In the genomic region with DNA sequence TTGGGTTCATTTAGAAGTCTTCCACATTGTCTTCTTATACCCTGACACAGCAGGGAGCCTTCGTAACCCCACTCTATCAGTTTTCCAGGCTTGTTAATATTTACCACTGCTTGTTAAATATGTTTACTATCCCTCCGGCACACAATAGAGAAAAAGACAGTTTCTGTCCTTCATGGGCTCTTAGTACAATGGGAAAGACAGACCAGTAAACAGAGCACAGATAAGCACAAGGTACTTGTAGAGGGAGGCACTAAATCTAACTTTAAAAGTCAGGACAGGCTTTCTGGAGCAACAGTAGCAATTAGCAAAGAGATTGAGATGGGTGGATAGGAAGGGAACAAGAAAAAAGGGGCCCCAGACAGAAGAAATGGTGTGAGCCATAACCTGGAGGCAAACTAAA, we compare ENCODE assay signal across 20 cellular contexts.
DNase-seq lines count a peak whose midpoint lies in the region; ATAC-seq lines count a peak whose summit lies in the region.
"Had no signal": no experiment of that assay in that cellular context is flagged by ENCODE, and none has a peak within 500 bp of the region (broad histone marks: within the 10 kb centered on the region; RNA-seq: fewer than 3 reads in every experiment).

No MANE protein-coding gene starts in this region.

- H3K27me3 ChIP-seq in ACC112 (ENCODE audit: insufficient read depth, low read length) = no peaks in the 10 kb centered on the region
- no peaks in the 10 kb centered on the region for H3K27me3 ChIP-seq in mesendoderm (ENCODE audit: insufficient read depth, low read length, poor library complexity)

- no peak overlapping the region for H3K9ac ChIP-seq in mesendoderm (ENCODE audit: low read length)

- CTCF ChIA-PET in activated CD8-positive, alpha-beta memory T cell treated with anti-CD3 and anti-CD28 coated beads, Interleukin-2, amount 10 ng/mL, durations not matched to agents 7 days and 5 days (lab: Charles Lee) = no interaction called here

- H3K56ac ChIP-seq in mesendoderm (ENCODE audit: low read length) = no peak overlapping the region

- H2BK15ac ChIP-seq in mesendoderm (replicated peaks; ENCODE audit: low read depth) = no peak overlapping the region

- no peak overlapping the region for H3K18ac ChIP-seq in mesendoderm (ENCODE audit: low read length)

- H3K79me2 ChIP-seq in ACC112 (ENCODE audit: control insufficient read depth, insufficient read depth, low read length, unreplicated experiment) = no peaks in the 10 kb centered on the region
- no peaks in the 10 kb centered on the region for H3K79me2 ChIP-seq in mesendoderm (ENCODE audit: control insufficient read depth, insufficient read depth, low read length)

- no peaks in the 10 kb centered on the region for H3K36me3 Mint-ChIP-seq in activated CD8-positive, alpha-beta memory T cell treated with anti-CD3 and anti-CD28 coated beads, Interleukin-2, amount 10 ng/mL, durations not matched to agents 7 days and 5 days
- no peaks in the 10 kb centered on the region for H3K36me3 Mint-ChIP-seq in activated T-helper 17 cell treated with anti-CD3 and anti-CD28 coated beads, Interleukin-2, amount 50 U/mL, for 72 hours (ENCODE audit: low read depth)

- no peak overlapping the region for H4K8ac ChIP-seq in mesendoderm (ENCODE audit: low read depth, low read length)

- no peaks in the 10 kb centered on the region for H3K79me1 ChIP-seq in mesendoderm (ENCODE audit: low read length)

- no peak overlapping the region for H3K23ac ChIP-seq in mesendoderm (ENCODE audit: low read length)

- no peak overlapping the region for H3K4me3 ChIP-seq in ACC112 (ENCODE audit: low read depth, low read length)
- no peak overlapping the region for H3K4me3 ChIP-seq in mesendoderm (ENCODE audit: low read length)
- H3K4me3 ChIP-seq: GM12878 had no signal

- H3K36me3 ChIP-seq in ACC112 (ENCODE audit: insufficient read depth, low read length) (no peaks in the 10 kb centered on the region), mesendoderm (ENCODE audit: control insufficient read depth, insufficient read depth, low read length) (no peaks in the 10 kb centered on the region)

- H3K4me2 ChIP-seq in mesendoderm (ENCODE audit: low read length) = no peak overlapping the region

- peak overlapping the region; percentile 24 for H2AFZ ChIP-seq in ACC112 (ENCODE audit: low read length, unreplicated experiment)

- no peak overlapping the region for H2AK5ac ChIP-seq in mesendoderm (ENCODE audit: low read length)

- H4K5ac ChIP-seq in mesendoderm (ENCODE audit: low read length) = no peak overlapping the region

- peaks cover 6% of the 10 kb centered on the region for H3K4me1 ChIP-seq in ACC112 (ENCODE audit: control insufficient read depth, insufficient read depth, low read length, unreplicated experiment)
- no peaks in the 10 kb centered on the region for H3K4me1 ChIP-seq in mesendoderm (ENCODE audit: control insufficient read depth, low read depth, low read length)

- no peak for ATAC-seq in activated CD8-positive, alpha-beta memory T cell treated with anti-CD3 and anti-CD28 coated beads, Interleukin-2, amount 10 ng/mL, durations not matched to agents 7 days and 5 days
- no peak for ATAC-seq in activated T-helper 17 cell treated with anti-CD3 and anti-CD28 coated beads, Interleukin-2, amount 50 U/mL, for 72 hours (replicated peaks)
- ATAC-seq: GM12878, PC-3 had no signal

- WGBS in mesendoderm (ENCODE audit: extremely low coverage, insufficient coverage, low lambda C conversion rate) = no CpG with 5 or more reads among the region's 2 CpGs

- H2BK120ac ChIP-seq in mesendoderm (ENCODE audit: low read depth, low read length) = no peak overlapping the region

- no peak overlapping the region for H3K4ac ChIP-seq in mesendoderm (ENCODE audit: low read depth, low read length)

- DNase-seq in DMS53 (lab: John Stamatoyannopoulos, UW) = peak; percentile 59
- DNase-seq in NCI-H1930 (lab: John Stamatoyannopoulos, UW) = peak; percentile 87 to 88
- DNase-seq in mesendoderm = peak; percentile 65
- no peak for DNase-seq in NCI-H2107 (lab: John Stamatoyannopoulos, UW)
- DNase-seq in activated CD8-positive, alpha-beta memory T cell treated with anti-CD3 and anti-CD28 coated beads, Interleukin-2, amount 10 ng/mL, durations not matched to agents 7 days and 5 days = no peak
- DNase-seq: DMS79 treated with DMSO at 0.1 percent for 48 hours, GDM1, HFFc6, IMR-90, Karpas-422, MM.1S, NCI-H2029 treated with DMSO at 0.1 percent for 48 hours, NCI-H446, NCI-H82, PC-3 had no signal

- peaks cover 4% of the 10 kb centered on the region for H3K9me3 Mint-ChIP-seq in activated CD8-positive, alpha-beta memory T cell treated with anti-CD3 and anti-CD28 coated beads, Interleukin-2, amount 10 ng/mL, durations not matched to agents 7 days and 5 days (ENCODE audit: low read depth)
- peaks cover 4% of the 10 kb centered on the region for H3K9me3 Mint-ChIP-seq in activated T-helper 17 cell treated with anti-CD3 and anti-CD28 coated beads, Interleukin-2, amount 50 U/mL, for 72 hours
- H3K9me3 Mint-ChIP-seq: HFFc6; T-helper 1 cell treated with Interleukin-12 subunit alpha and Interleukin-12 subunit beta and Interleukin-4 antibody, amounts not matched to agents 30 μg/mL and 1 μg/mL, for 36 hours had no signal

- no peaks in the 10 kb centered on the region for H3K4me1 Mint-ChIP-seq in activated CD8-positive, alpha-beta memory T cell treated with anti-CD3 and anti-CD28 coated beads, Interleukin-2, amount 10 ng/mL, durations not matched to agents 7 days and 5 days
- no peaks in the 10 kb centered on the region for H3K4me1 Mint-ChIP-seq in activated T-helper 17 cell treated with anti-CD3 and anti-CD28 coated beads, Interleukin-2, amount 50 U/mL, for 72 hours

- H3K4me3 Mint-ChIP-seq in activated CD8-positive, alpha-beta memory T cell treated with anti-CD3 and anti-CD28 coated beads, Interleukin-2, amount 10 ng/mL, durations not matched to agents 7 days and 5 days = no peak overlapping the region
- no peak overlapping the region for H3K4me3 Mint-ChIP-seq in activated T-helper 17 cell treated with anti-CD3 and anti-CD28 coated beads, Interleukin-2, amount 50 U/mL, for 72 hours
- H3K4me3 Mint-ChIP-seq: HFFc6; T-helper 1 cell treated with Interleukin-12 subunit alpha and Interleukin-12 subunit beta and Interleukin-4 antibody, amounts not matched to agents 30 μg/mL and 1 μg/mL, for 36 hours had no signal

- H3K27ac Mint-ChIP-seq in activated CD8-positive, alpha-beta memory T cell treated with anti-CD3 and anti-CD28 coated beads, Interleukin-2, amount 10 ng/mL, durations not matched to agents 7 days and 5 days = no peak overlapping the region
- no peak overlapping the region for H3K27ac Mint-ChIP-seq in activated T-helper 17 cell treated with anti-CD3 and anti-CD28 coated beads, Interleukin-2, amount 50 U/mL, for 72 hours
- H3K27ac Mint-ChIP-seq: HFFc6; T-helper 1 cell treated with Interleukin-12 subunit alpha and Interleukin-12 subunit beta and Interleukin-4 antibody, amounts not matched to agents 30 μg/mL and 1 μg/mL, for 36 hours had no signal

- no peak overlapping the region for H3K27ac ChIP-seq in ACC112 (ENCODE audit: low read depth, low read length)
- no peak overlapping the region for H3K27ac ChIP-seq in mesendoderm (ENCODE audit: low read depth, low read length)
- H3K27ac ChIP-seq: RWPE1 had no signal

- no peak overlapping the region for H2BK5ac ChIP-seq in mesendoderm (ENCODE audit: low read length)

- H3K27me3 Mint-ChIP-seq in activated CD8-positive, alpha-beta memory T cell treated with anti-CD3 and anti-CD28 coated beads, Interleukin-2, amount 10 ng/mL, durations not matched to agents 7 days and 5 days = no peaks in the 10 kb centered on the region
- H3K27me3 Mint-ChIP-seq in activated T-helper 17 cell treated with anti-CD3 and anti-CD28 coated beads, Interleukin-2, amount 50 U/mL, for 72 hours = no peaks in the 10 kb centered on the region

Comparison
In these comparisons a context has a peak if more than half of its experiments do, and no peak if none do; other contexts are left out.
1. DNase-seq: peak in DMS53 (single experiment), NCI-H1930 (2 of 2) and mesendoderm (single experiment); none in NCI-H2107 (single experiment) and activated CD8-positive, alpha-beta memory T cell treated with anti-CD3 and anti-CD28 coated beads, Interleukin-2, amount 10 ng/mL, durations not matched to agents 7 days and 5 days (single experiment).